Comparison of ENCODE assay signal across 8 cellular contexts in genomic region chr12:51246254-51246853, GRCh38. TPM values are rescaled to one million over a fixed set of nuclear protein-coding genes. Genes with fewer than 3 reads are reported as not detected.
DNase-seq lines count a peak whose midpoint lies in the region; ATAC-seq and TF ChIP-seq lines count a peak whose summit lies in the region.

No MANE protein-coding gene starts in this region.

- H3K9me3 ChIP-seq in neutrophil, result no peaks in the 10 kb centered on the region

- ATAC-seq in HG03378 (IDR thresholded peaks at IDR 0.05; ENCODE audit: unreplicated experiment), result no peak

- H3K27ac ChIP-seq in neutrophil, result peak overlapping the region; percentile 82

- no peaks in the 10 kb centered on the region for H3K27me3 ChIP-seq in neutrophil

- TF ChIP-seq CTCF in epithelial cell of proximal tubule (conservative IDR thresholded peaks at IDR 0.05; ENCODE audit: low read depth, low read length), result peak; percentile 30
- TF ChIP-seq CTCF in neutrophil (IDR thresholded peaks at IDR 0.05), result peak; percentile 39

- peak; percentile 28 for DNase-seq in stimulated activated CD4-positive, alpha-beta T cell treated with anti-CD3 and anti-CD28 coated beads, Interleukin-1b, Interleukin-23, amount 100 ng/mL, for 48 hours
- no peak for DNase-seq in stimulated activated CD4-positive, alpha-beta T cell treated with anti-CD3 and anti-CD28 coated beads, Interleukin-4, amount 100 ng/mL, for 1 hour
- peak; percentile 67 for DNase-seq in SKM-1 treated with dmso at 0.1 percent for 144 hours (lab: John Stamatoyannopoulos, UW; ENCODE audit: unreplicated experiment)
- no peak for DNase-seq in epithelial cell of proximal tubule (ENCODE audit: low read depth)
- no peak for DNase-seq in NCI-H2107 treated with DMSO at 0.1 percent for 48 hours (lab: John Stamatoyannopoulos, UW; ENCODE audit: unreplicated experiment)
- no peak for DNase-seq in NCI-H345 (lab: John Stamatoyannopoulos, UW)

- H3K36me3 ChIP-seq in neutrophil, result peaks cover 41% of the 10 kb centered on the region

- peaks cover 91 to 94% of the 10 kb centered on the region in 2 experiments for H3K4me1 ChIP-seq in neutrophil (ENCODE audit: control insufficient read depth in 1 of 2, insufficient read depth in 1 of 2, low read depth in 1 of 2, low read length in 1 of 2)

- H3K4me3 ChIP-seq in epithelial cell of proximal tubule (ENCODE audit: low read depth, low read length) (no peak overlapping the region), neutrophil (ENCODE audit: low read depth in 1 of 2, low read length in 1 of 2) (peak overlapping the region; percentile 39 to 46)

RNA-seq across cellular contexts. Expression of gene DAZAP2, which starts 7.7 kb away (rescaled TPM):
- 196 and 198 TPM in 2 replicates for total RNA-seq in epithelial cell of proximal tubule

RNA-seq across cellular contexts. Expression of gene SMAGP, which starts 23.9 kb away (rescaled TPM):
- 29.3 and 42.2 TPM in 2 replicates for total RNA-seq in epithelial cell of proximal tubule

RNA-seq across cellular contexts. Expression of gene POU6F1, which starts 28.5 kb away (rescaled TPM):
- total RNA-seq in epithelial cell of proximal tubule, result 4.6 and 9.2 TPM in 2 replicates

Comparison
In these comparisons a context has a peak if more than half of its experiments do, and no peak if none do; other contexts are left out.
1. DNase-seq: peak in stimulated activated CD4-positive, alpha-beta T cell treated with anti-CD3 and anti-CD28 coated beads, Interleukin-1b, Interleukin-23, amount 100 ng/mL, for 48 hours (single experiment) and SKM-1 treated with dmso at 0.1 percent for 144 hours (single experiment); none in stimulated activated CD4-positive, alpha-beta T cell treated with anti-CD3 and anti-CD28 coated beads, Interleukin-4, amount 100 ng/mL, for 1 hour (single experiment), epithelial cell of proximal tubule (single experiment), NCI-H2107 treated with DMSO at 0.1 percent for 48 hours (single experiment) and NCI-H345 (single experiment).